13 cellular contexts compared by ENCODE assay signal in the genomic region with DNA sequence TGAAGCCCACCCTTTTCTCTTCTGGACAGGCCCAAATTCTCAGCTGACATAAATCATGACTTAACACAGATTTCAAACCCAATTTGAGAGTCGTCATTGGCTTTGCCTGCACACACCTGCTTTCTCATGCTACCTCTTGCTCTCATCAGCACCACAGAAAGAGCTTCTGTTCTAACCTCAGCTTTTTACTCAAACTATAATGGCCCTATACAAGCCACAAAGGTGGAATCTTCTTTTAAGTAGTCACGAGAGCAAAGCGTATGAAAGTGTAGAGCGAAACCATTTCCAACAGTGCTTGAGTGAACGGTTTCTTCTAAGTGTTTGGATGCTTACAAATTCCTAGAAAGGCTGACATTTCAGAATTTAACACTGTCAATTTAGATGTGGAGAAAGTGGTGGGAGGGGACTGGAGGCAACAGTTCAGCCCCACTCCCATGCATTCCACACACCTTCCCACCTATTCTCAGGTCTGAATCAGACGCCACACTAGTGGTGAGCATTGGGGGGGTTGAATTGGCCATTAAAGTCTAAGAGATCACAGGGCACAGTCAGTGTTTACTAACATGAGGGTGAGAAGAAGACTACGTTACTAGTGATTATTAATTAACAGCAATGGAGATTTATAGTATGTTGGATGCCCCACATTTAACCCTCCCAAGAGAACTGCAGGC.
DNase-seq lines count a peak whose midpoint lies in the region; ATAC-seq and TF ChIP-seq lines count a peak whose summit lies in the region.
"Had no signal": no experiment of that assay in that cellular context is flagged by ENCODE, and none has a peak within 500 bp of the region (broad histone marks: within the 10 kb centered on the region; RNA-seq: fewer than 3 reads in every experiment).

No MANE protein-coding gene starts in this region.

- peaks cover 31% of the 10 kb centered on the region for H3K4me1 Mint-ChIP-seq in activated CD4-positive, alpha-beta memory T cell treated with anti-CD3 and anti-CD28 coated beads, Interleukin-2, amount 10 ng/mL, durations not matched to agents 7 days and 5 days
- peaks cover 22% of the 10 kb centered on the region for H3K4me1 Mint-ChIP-seq in central memory CD8-positive, alpha-beta T cell
- H3K4me1 Mint-ChIP-seq in mesothelial cell of epicardium, result peaks cover 2% of the 10 kb centered on the region

- H3K4me3 Mint-ChIP-seq in activated CD4-positive, alpha-beta memory T cell treated with anti-CD3 and anti-CD28 coated beads, Interleukin-2, amount 10 ng/mL, durations not matched to agents 7 days and 5 days, result no peak overlapping the region
- no peak overlapping the region for H3K4me3 Mint-ChIP-seq in central memory CD8-positive, alpha-beta T cell
- no peak overlapping the region for H3K4me3 Mint-ChIP-seq in mesothelial cell of epicardium

- peaks cover 93% of the 10 kb centered on the region for H3K36me3 Mint-ChIP-seq in activated CD4-positive, alpha-beta memory T cell treated with anti-CD3 and anti-CD28 coated beads, Interleukin-2, amount 10 ng/mL, durations not matched to agents 7 days and 5 days (ENCODE audit: low read depth)
- H3K36me3 Mint-ChIP-seq in central memory CD8-positive, alpha-beta T cell (ENCODE audit: insufficient read depth), result peaks cover 67% of the 10 kb centered on the region
- H3K36me3 Mint-ChIP-seq in mesothelial cell of epicardium, result peaks cover 2% of the 10 kb centered on the region

- H3K9me3 Mint-ChIP-seq in activated CD4-positive, alpha-beta memory T cell treated with anti-CD3 and anti-CD28 coated beads, Interleukin-2, amount 10 ng/mL, durations not matched to agents 7 days and 5 days, result peaks cover 6% of the 10 kb centered on the region
- H3K9me3 Mint-ChIP-seq in central memory CD8-positive, alpha-beta T cell, result no peaks in the 10 kb centered on the region
- H3K9me3 Mint-ChIP-seq in mesothelial cell of epicardium, result peaks cover 10% of the 10 kb centered on the region

- POLR2A ChIA-PET in activated CD4-positive, alpha-beta memory T cell treated with anti-CD3 and anti-CD28 coated beads, Interleukin-2, amount 10 ng/mL, durations not matched to agents 7 days and 5 days (lab: Charles Lee), result interaction anchor here (0.8 to 1.4 kb wide), 2 partner anchors 17 to 118 kb away, joined by 3 read pairs; no protein-coding TSS in a partner anchor

- CTCF ChIA-PET in activated CD4-positive, alpha-beta memory T cell treated with anti-CD3 and anti-CD28 coated beads, Interleukin-2, amount 10 ng/mL, durations not matched to agents 7 days and 5 days (lab: Charles Lee), result interaction anchor here (0.8 kb wide), 1 partner anchor 115 kb away, joined by 3 read pairs; no protein-coding TSS in a partner anchor

- peak overlapping the region; percentile 1 for H3K27ac Mint-ChIP-seq in activated CD4-positive, alpha-beta memory T cell treated with anti-CD3 and anti-CD28 coated beads, Interleukin-2, amount 10 ng/mL, durations not matched to agents 7 days and 5 days
- H3K27ac Mint-ChIP-seq in central memory CD8-positive, alpha-beta T cell (ENCODE audit: low read depth), result peak overlapping the region; percentile 12
- H3K27ac Mint-ChIP-seq in mesothelial cell of epicardium, result no peak overlapping the region

- no peaks in the 10 kb centered on the region for H3K27me3 Mint-ChIP-seq in activated CD4-positive, alpha-beta memory T cell treated with anti-CD3 and anti-CD28 coated beads, Interleukin-2, amount 10 ng/mL, durations not matched to agents 7 days and 5 days
- H3K27me3 Mint-ChIP-seq in central memory CD8-positive, alpha-beta T cell, result no peaks in the 10 kb centered on the region
- H3K27me3 Mint-ChIP-seq in mesothelial cell of epicardium (ENCODE audit: low read depth), result peaks cover 5% of the 10 kb centered on the region

- DNase-seq in activated CD4-positive, alpha-beta T cell treated with anti-CD3 and anti-CD28 coated beads for 48 hours, result peak; percentile 36
- DNase-seq in activated CD4-positive, alpha-beta T cell treated with anti-CD3 and anti-CD28 coated beads for 1 hour, result no peak
- no peak for DNase-seq in activated CD4-positive, alpha-beta memory T cell treated with anti-CD3 and anti-CD28 coated beads, Interleukin-2, amount 10 ng/mL, durations not matched to agents 7 days and 5 days
- DNase-seq in central memory CD8-positive, alpha-beta T cell (ENCODE audit: low spot score in 2 of 2), result no peak
- peak in 2 of 3 experiments; percentile 7 to 24 for DNase-seq in stimulated activated CD4-positive, alpha-beta T cell treated with anti-CD3 and anti-CD28 coated beads, TNF-alpha, amount 100 ng/mL, for 24 hours (ENCODE audit: low read depth in 3 of 3)
- no peak for DNase-seq in mesothelial cell of epicardium (ENCODE audit: low spot score in 2 of 2, unreplicated experiment in 2 of 2)
- DNase-seq in omental fat pad (ENCODE audit: low spot score), result no peak
- DNase-seq: MM.1S, NCI-H187, NCI-H446, right cardiac atrium, Right ventricle myocardium superior had no signal

- ATAC-seq in central memory CD8-positive, alpha-beta T cell (replicated peaks; ENCODE audit: extremely low read depth, poor library complexity, severe bottlenecking), result no peak
- ATAC-seq in omental fat pad (ENCODE audit: low FRiP score), result no peak
- ATAC-seq in HG03045 (IDR thresholded peaks at IDR 0.05; ENCODE audit: unreplicated experiment), result no peak
- ATAC-seq: right cardiac atrium had no signal

- TF ChIP-seq CTCF in mesothelial cell of epicardium (IDR thresholded peaks at IDR 0.05; ENCODE audit: unreplicated experiment) (no peak), omental fat pad (IDR thresholded peaks at IDR 0.05) (no peak)

Comparison
In these comparisons a context has a peak if more than half of its experiments do, and no peak if none do; other contexts are left out.
1. DNase-seq: peak in activated CD4-positive, alpha-beta T cell treated with anti-CD3 and anti-CD28 coated beads for 48 hours (single experiment) and stimulated activated CD4-positive, alpha-beta T cell treated with anti-CD3 and anti-CD28 coated beads, TNF-alpha, amount 100 ng/mL, for 24 hours (2 of 3); none in activated CD4-positive, alpha-beta T cell treated with anti-CD3 and anti-CD28 coated beads for 1 hour (single experiment), activated CD4-positive, alpha-beta memory T cell treated with anti-CD3 and anti-CD28 coated beads, Interleukin-2, amount 10 ng/mL, durations not matched to agents 7 days and 5 days (single experiment), central memory CD8-positive, alpha-beta T cell (0 of 2), mesothelial cell of epicardium (0 of 2) and omental fat pad (single experiment).